Comparison of ENCODE assay signal across 20 cellular contexts in genomic region chr9:118929317-118929716, GRCh38.
DNase-seq lines count a peak whose midpoint lies in the region; FAIRE-seq and TF ChIP-seq lines count a peak whose summit lies in the region.
"Had no signal": no experiment of that assay in that cellular context is flagged by ENCODE, and none has a peak within 500 bp of the region (broad histone marks: within the 10 kb centered on the region; RNA-seq: fewer than 3 reads in every experiment).

No MANE protein-coding gene starts in this region.

- no peak overlapping the region for H3K4me3 ChIP-seq in AG04449 (ENCODE audit: low read depth, low read length)
- no peak overlapping the region for H3K4me3 ChIP-seq in kidney (ENCODE audit: low read length in 2 of 2)
- H3K4me3 ChIP-seq: lung, right atrium auricular region, thyroid gland had no signal

- FAIRE-seq in H54 (lab: Jason Lieb, UNC) = peak; percentile 97
- FAIRE-seq in kidney (lab: Jason Lieb, UNC) = no peak
- no peak for FAIRE-seq in D721Med (lab: Jason Lieb, UNC)
- FAIRE-seq: endothelial cell of umbilical vein had no signal

- no peak for TF ChIP-seq POLR2A in H54 (IDR thresholded peaks at IDR 0.05; ENCODE audit: low read depth, low read length)

- H3K36me3 ChIP-seq in kidney (ENCODE audit: control insufficient read depth in 1 of 2, insufficient read depth in 2 of 2, low read length in 2 of 2) = no peaks in the 10 kb centered on the region
- H3K36me3 ChIP-seq: right atrium auricular region, thyroid gland had no signal

- TF ChIP-seq CTCF in AG04449 (IDR thresholded peaks at IDR 0.05; ENCODE audit: insufficient read depth, low read length, missing control alignments) = no peak
- no peak for TF ChIP-seq CTCF in kidney (IDR thresholded peaks at IDR 0.05; ENCODE audit: borderline replicate concordance, extremely low read depth, insufficient read depth)
- TF ChIP-seq CTCF in D721Med (IDR thresholded peaks at IDR 0.05; ENCODE audit: insufficient read depth, missing control alignments) = no peak

- H3K9ac ChIP-seq in kidney (ENCODE audit: low read length in 2 of 2) = no peak overlapping the region

- no peak overlapping the region for H3K27ac ChIP-seq in kidney (ENCODE audit: low read depth in 2 of 2, low read length in 2 of 2)
- H3K27ac ChIP-seq: right atrium auricular region, thyroid gland had no signal

- H3K9me3 ChIP-seq in kidney (ENCODE audit: control insufficient read depth in 1 of 2, low read length in 2 of 2) = no peaks in the 10 kb centered on the region
- H3K9me3 ChIP-seq: right atrium auricular region, thyroid gland had no signal

- peaks cover 0 to 3% of the 10 kb centered on the region in 2 donors for H3K4me1 ChIP-seq in kidney (ENCODE audit: control insufficient read depth in 1 of 2, insufficient read depth in 1 of 2, low read depth in 1 of 2, low read length in 2 of 2)
- H3K4me1 ChIP-seq: right atrium auricular region, thyroid gland had no signal

- POLR2A ChIA-PET in AG04449 (lab: Yijun Ruan, JAX) = no interaction called here

- DNase-seq in AG04449 (ENCODE audit: low read depth, low spot score) (peak; percentile 29), H54 (ENCODE audit: insufficient read length, low spot score) (peak; percentile 41), amniotic epithelial cell (ENCODE audit: low read depth) (peak; percentile 77), glomerular visceral epithelial cell (ENCODE audit: extremely low spot score) (peak; percentile 78), superior temporal gyrus (ENCODE audit: extremely low spot score) (no peak), DMS53 (lab: John Stamatoyannopoulos, UW) (no peak), kidney (no peak), D721Med (ENCODE audit: insufficient read length, low spot score) (no peak)
- DNase-seq: activated CD4-positive, alpha-beta T cell treated with anti-CD3 and anti-CD28 coated beads, Interleukin-2, amount 10 ng/mL, durations not matched to agents 24 days and 14 days; activated T-cell treated with anti-CD3 and anti-CD28 coated beads for 4 hours; Calu3; cerebellar nuclear complex; NCI-H2107; SHP77 treated with DMSO at 0.1 percent for 48 hours; stimulated activated CD4-positive, alpha-beta T cell treated with anti-CD3 and anti-CD28 coated beads, Interleukin-2, amount 100 ng/mL, for 24 hours; T-helper 2 cell; thyroid gland had no signal

- intact Hi-C loops in kidney (cut with DNase I) = no loop called here

- CTCF ChIA-PET in AG04449 (lab: Yijun Ruan, JAX) = no interaction called here

Comparison
In these comparisons a context has a peak if more than half of its experiments do, and no peak if none do; other contexts are left out.
1. DNase-seq: peak in AG04449 (single experiment), H54 (single experiment), amniotic epithelial cell (single experiment) and glomerular visceral epithelial cell (single experiment); none in superior temporal gyrus (single experiment), DMS53 (single experiment), kidney (single experiment) and D721Med (single experiment).